Comparison of ENCODE assay signal across 6 cellular contexts in the genomic region with DNA sequence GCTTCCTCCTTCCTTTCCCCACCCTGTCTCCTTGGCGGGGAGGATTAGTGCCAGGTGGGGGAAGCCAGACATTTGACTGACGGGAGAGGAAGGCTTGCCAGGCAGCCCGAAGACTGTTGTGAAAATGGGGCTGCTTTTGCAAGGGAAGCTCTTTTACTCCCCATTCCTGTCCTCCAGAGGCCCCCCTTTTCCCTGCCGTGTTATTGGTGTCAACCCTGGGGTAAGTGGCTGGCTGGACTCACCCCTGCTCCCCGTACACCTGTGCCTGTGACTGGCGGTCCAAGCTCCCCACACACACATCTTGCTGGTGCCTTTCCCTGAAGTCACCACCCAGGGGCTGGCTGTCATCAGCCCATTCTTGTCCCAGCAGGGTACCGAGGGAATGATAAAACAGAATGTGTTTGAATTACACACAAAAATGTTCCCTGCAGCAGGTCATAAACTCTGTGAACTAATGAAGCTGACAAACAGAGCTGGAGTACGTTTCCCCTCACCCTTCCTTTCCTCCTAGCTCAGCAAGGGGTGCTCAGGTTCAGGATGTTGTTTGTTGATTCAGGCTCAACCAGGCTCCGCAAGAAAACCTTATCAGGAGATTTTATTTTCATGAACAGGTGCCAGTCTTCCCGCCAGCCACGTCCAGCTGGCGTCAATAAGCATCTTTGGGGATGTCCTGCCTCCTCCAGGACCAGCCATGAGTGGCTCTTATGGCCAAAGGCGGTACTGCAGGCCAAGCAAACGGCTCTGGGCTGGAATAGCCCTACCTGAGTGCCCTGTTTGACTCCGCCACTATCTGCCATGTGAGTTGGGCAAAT. TPM values are rescaled to one million over a fixed set of nuclear protein-coding genes. Genes with fewer than 3 reads are reported as not detected.
DNase-seq lines count a peak whose midpoint lies in the region; ATAC-seq and TF ChIP-seq lines count a peak whose summit lies in the region.

No MANE protein-coding gene starts in this region.

- intact Hi-C loops in activated CD8-positive, alpha-beta T cell treated with anti-CD3 and anti-CD28 coated beads for 36 hours (cut with micrococcal nuclease) = no loop called here

- POLR2A ChIA-PET in activated CD8-positive, alpha-beta T cell treated with anti-CD3 and anti-CD28 coated beads for 36 hours (lab: Charles Lee) = interaction anchor here (0.6 to 1.2 kb wide), 5 partner anchors 8 to 93 kb away, joined by 3 to 4 read pairs (median 3); a partner anchor contains a TSS

- peak; percentile 32 for ATAC-seq in activated CD8-positive, alpha-beta T cell treated with anti-CD3 and anti-CD28 coated beads for 36 hours

- no peak overlapping the region for H3K27ac Mint-ChIP-seq in activated CD8-positive, alpha-beta T cell treated with anti-CD3 and anti-CD28 coated beads for 36 hours
- H3K27ac Mint-ChIP-seq in T-helper 2 cell treated with Interferon-gamma antibody and Interleukin-4, amounts not matched to agents 5 μg/mL and 100 μg/mL, for 36 hours = no peak overlapping the region

- DNase-seq in D341Med (ENCODE audit: low spot score) (peak; percentile 86), Kasumi-1 (lab: John Stamatoyannopoulos, UW) (peak; percentile 24 to 39), lung microvascular endothelial cell (ENCODE audit: low read depth in 2 of 2) (peak; percentile 64 to 65), MV-4-11 (lab: John Stamatoyannopoulos, UW) (no peak)
- DNase-seq in activated CD8-positive, alpha-beta T cell treated with anti-CD3 and anti-CD28 coated beads for 36 hours = peak; percentile 52
- no peak for DNase-seq in T-helper 2 cell treated with Interferon-gamma antibody and Interleukin-4, amounts not matched to agents 5 μg/mL and 100 μg/mL, for 36 hours (ENCODE audit: low spot score)

- peaks cover 10% of the 10 kb centered on the region for H3K4me1 Mint-ChIP-seq in activated CD8-positive, alpha-beta T cell treated with anti-CD3 and anti-CD28 coated beads for 36 hours (ENCODE audit: low read depth)
- H3K4me1 Mint-ChIP-seq in T-helper 2 cell treated with Interferon-gamma antibody and Interleukin-4, amounts not matched to agents 5 μg/mL and 100 μg/mL, for 36 hours (ENCODE audit: low read depth) = peaks cover 6% of the 10 kb centered on the region

- H3K4me3 Mint-ChIP-seq in activated CD8-positive, alpha-beta T cell treated with anti-CD3 and anti-CD28 coated beads for 36 hours = no peak overlapping the region
- no peak overlapping the region for H3K4me3 Mint-ChIP-seq in T-helper 2 cell treated with Interferon-gamma antibody and Interleukin-4, amounts not matched to agents 5 μg/mL and 100 μg/mL, for 36 hours

- TF ChIP-seq CTCF in activated CD8-positive, alpha-beta T cell treated with anti-CD3 and anti-CD28 coated beads for 36 hours (IDR thresholded peaks at IDR 0.05) = peak; percentile 63

- H3K36me3 Mint-ChIP-seq in activated CD8-positive, alpha-beta T cell treated with anti-CD3 and anti-CD28 coated beads for 36 hours (ENCODE audit: low read depth) = no peaks in the 10 kb centered on the region
- peaks cover 1% of the 10 kb centered on the region for H3K36me3 Mint-ChIP-seq in T-helper 2 cell treated with Interferon-gamma antibody and Interleukin-4, amounts not matched to agents 5 μg/mL and 100 μg/mL, for 36 hours (ENCODE audit: low read depth)

- CTCF ChIA-PET in activated CD8-positive, alpha-beta T cell treated with anti-CD3 and anti-CD28 coated beads for 36 hours (lab: Charles Lee) = interaction anchor here (0.9 to 3.8 kb wide), 21 partner anchors 9 to 149 kb away, joined by 3 to 38 read pairs (median 5); a partner anchor contains a TSS

- H3K9me3 Mint-ChIP-seq in activated CD8-positive, alpha-beta T cell treated with anti-CD3 and anti-CD28 coated beads for 36 hours = no peaks in the 10 kb centered on the region
- H3K9me3 Mint-ChIP-seq in T-helper 2 cell treated with Interferon-gamma antibody and Interleukin-4, amounts not matched to agents 5 μg/mL and 100 μg/mL, for 36 hours = no peaks in the 10 kb centered on the region

- H3K27me3 Mint-ChIP-seq in activated CD8-positive, alpha-beta T cell treated with anti-CD3 and anti-CD28 coated beads for 36 hours = no peaks in the 10 kb centered on the region
- no peaks in the 10 kb centered on the region for H3K27me3 Mint-ChIP-seq in T-helper 2 cell treated with Interferon-gamma antibody and Interleukin-4, amounts not matched to agents 5 μg/mL and 100 μg/mL, for 36 hours (ENCODE audit: low read depth)

RNA-seq across cellular contexts. Expression of a gene that starts 4.3 kb away (rescaled TPM):
- 1 to 10 TPM; 5.4 TPM for total RNA-seq in activated CD8-positive, alpha-beta T cell treated with anti-CD3 and anti-CD28 coated beads for 36 hours
- total RNA-seq in lung microvascular endothelial cell = 2.4 and 2.8 TPM in 2 replicates

RNA-seq across cellular contexts. Expression of a gene that starts 17.7 kb away (rescaled TPM):
- 1 to 10 TPM; 2.0 to 2.8 TPM for total RNA-seq in activated CD8-positive, alpha-beta T cell treated with anti-CD3 and anti-CD28 coated beads for 36 hours
- 2.0 and 3.9 TPM in 2 replicates for total RNA-seq in lung microvascular endothelial cell

RNA-seq across cellular contexts. Expression of a gene that starts 26.1 kb away (rescaled TPM):
- 10 to 100 TPM; 66.1 to 68.1 TPM for total RNA-seq in activated CD8-positive, alpha-beta T cell treated with anti-CD3 and anti-CD28 coated beads for 36 hours
- 34.7 and 38.7 TPM in 2 replicates for total RNA-seq in lung microvascular endothelial cell

RNA-seq across cellular contexts. Expression of a gene that starts 48.8 kb away (rescaled TPM):
- total RNA-seq in activated CD8-positive, alpha-beta T cell treated with anti-CD3 and anti-CD28 coated beads for 36 hours = 100 to 1,000 TPM; 203 to 208 TPM
- 72.4 and 119 TPM in 2 replicates for total RNA-seq in lung microvascular endothelial cell

RNA-seq across cellular contexts. Expression of a gene that starts 58.5 kb away (rescaled TPM):
- total RNA-seq in activated CD8-positive, alpha-beta T cell treated with anti-CD3 and anti-CD28 coated beads for 36 hours = 10 to 100 TPM; 10.5 to 11.4 TPM
- 9.2 and 11.9 TPM in 2 replicates for total RNA-seq in lung microvascular endothelial cell

Comparison
In these comparisons a context has a peak if more than half of its experiments do, and no peak if none do; other contexts are left out.
1. DNase-seq: peak in D341Med (single experiment), Kasumi-1 (2 of 2), activated CD8-positive, alpha-beta T cell treated with anti-CD3 and anti-CD28 coated beads for 36 hours (single experiment) and lung microvascular endothelial cell (2 of 2); none in T-helper 2 cell treated with Interferon-gamma antibody and Interleukin-4, amounts not matched to agents 5 μg/mL and 100 μg/mL, for 36 hours (single experiment) and MV-4-11 (single experiment).